ENCODE assay signal across 8 cellular contexts in genomic region chr1:85240174-85240601, GRCh38. TPM values are rescaled to one million over a fixed set of nuclear protein-coding genes. Genes with fewer than 3 reads are reported as not detected.
DNase-seq lines count a peak whose midpoint lies in the region; ATAC-seq and TF ChIP-seq lines count a peak whose summit lies in the region.

No MANE protein-coding gene starts in this region.

- whole genome bisulfite sequencing in testis, 2 donors: 26 to 38% methylated on average over 1 of the region's 1 CpG

- TF ChIP-seq POLR2A in testis (IDR thresholded peaks at IDR 0.05): no peak

- no peaks in the 10 kb centered on the region for H3K9me3 ChIP-seq in HEK293 (ENCODE audit: control insufficient read depth, insufficient read depth, low read depth, low read length)
- no peaks in the 10 kb centered on the region for H3K9me3 ChIP-seq in SK-N-MC (ENCODE audit: low read depth, low read length)
- H3K9me3 ChIP-seq in testis: no peaks in the 10 kb centered on the region

- POLR2A ChIA-PET in HEK293 (lab: Yijun Ruan, JAX): interaction anchor here (0.5 to 1.3 kb wide), 5 partner anchors 15 to 295 kb away, joined by 3 to 7 read pairs (median 4); partner anchors contain the start of genes BCL10 and SYDE2

- ATAC-seq in GM21528 (IDR thresholded peaks at IDR 0.05; ENCODE audit: low FRiP score, unreplicated experiment) (no peak), HG02571 (IDR thresholded peaks at IDR 0.05; ENCODE audit: unreplicated experiment) (no peak)

- no peaks in the 10 kb centered on the region for H3K27me3 ChIP-seq in testis

- intact Hi-C loops in head of caudate nucleus (cut with DNase I) (no loop called here), testis (cut with DNase I; ENCODE audit: low total_unique reads) (no loop called here)

- H3K4me1 ChIP-seq in HEK293 (ENCODE audit: control insufficient read depth, insufficient read depth, low read length): peaks cover 11% of the 10 kb centered on the region
- H3K4me1 ChIP-seq in testis: no peaks in the 10 kb centered on the region

- DNase-seq in DMS79 (lab: John Stamatoyannopoulos, UW) (peak; percentile 30), SK-N-MC (ENCODE audit: low read depth, low spot score) (no peak), islet precursor cell (peak; percentile 67), head of caudate nucleus (no peak), testis (no peak)

- TF ChIP-seq CTCF in HEK293 (tag by site-specific recombination; IDR thresholded peaks at IDR 0.05) (peak; percentile 41; the same call in 1 of the 2 replicates), testis (IDR thresholded peaks at IDR 0.05) (no peak)

- H3K27ac ChIP-seq in HEK293 (ENCODE audit: extremely low read depth, low read depth, low read length): no peak overlapping the region; the same call in 1 of the 2 replicates
- peak overlapping the region; percentile 88 for H3K27ac ChIP-seq in SK-N-MC
- H3K27ac ChIP-seq in testis: no peak overlapping the region

- H3K4me3 ChIP-seq in HEK293 (ENCODE audit: low read depth, low read length): no peak overlapping the region
- peak overlapping the region; percentile 2; the same call in 1 of the 2 replicates for H3K4me3 ChIP-seq in SK-N-MC
- H3K4me3 ChIP-seq in testis: no peak overlapping the region

- CTCF ChIA-PET in HEK293 (lab: Yijun Ruan, JAX): interaction anchor here (0.7 to 2.0 kb wide), 8 partner anchors 9 to 479 kb away, joined by 3 to 20 read pairs (median 5); no protein-coding TSS in a partner anchor

- H3K36me3 ChIP-seq in HEK293 (ENCODE audit: control insufficient read depth in 2 of 2, insufficient read depth in 1 of 2, low read length in 2 of 2): no peaks in the 10 kb centered on the region
- H3K36me3 ChIP-seq in SK-N-MC (ENCODE audit: insufficient read depth, low read length): no peaks in the 10 kb centered on the region
- H3K36me3 ChIP-seq in testis (ENCODE audit: low read depth, missing control alignments): no peaks in the 10 kb centered on the region

- no peak overlapping the region for H3K9ac ChIP-seq in SK-N-MC (ENCODE audit: insufficient read length)

TF ChIP-seq in HEK293, 187 proteins besides CTCF, POLR2A, EP300 and RAD21:
- TF ChIP-seq, protein P1, sequence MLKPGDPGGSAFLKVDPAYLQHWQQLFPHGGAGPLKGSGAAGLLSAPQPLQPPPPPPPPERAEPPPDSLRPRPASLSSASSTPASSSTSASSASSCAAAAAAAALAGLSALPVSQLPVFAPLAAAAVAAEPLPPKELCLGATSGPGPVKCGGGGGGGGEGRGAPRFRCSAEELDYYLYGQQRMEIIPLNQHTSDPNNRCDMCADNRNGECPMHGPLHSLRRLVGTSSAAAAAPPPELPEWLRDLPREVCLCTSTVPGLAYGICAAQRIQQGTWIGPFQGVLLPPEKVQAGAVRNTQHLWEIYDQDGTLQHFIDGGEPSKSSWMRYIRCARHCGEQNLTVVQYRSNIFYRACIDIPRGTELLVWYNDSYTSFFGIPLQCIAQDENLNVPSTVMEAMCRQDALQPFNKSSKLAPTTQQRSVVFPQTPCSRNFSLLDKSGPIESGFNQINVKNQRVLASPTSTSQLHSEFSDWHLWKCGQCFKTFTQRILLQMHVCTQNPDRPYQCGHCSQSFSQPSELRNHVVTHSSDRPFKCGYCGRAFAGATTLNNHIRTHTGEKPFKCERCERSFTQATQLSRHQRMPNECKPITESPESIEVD (tag by site-specific recombination; IDR thresholded peaks at IDR 0.05): peak; percentile 95
- peak; percentile 78 for TF ChIP-seq ZIC2 (tag by site-specific recombination; IDR thresholded peaks at IDR 0.05)
- 0 out of 2 replicates have a peak, but pooled peaks have one; percentile 13 for TF ChIP-seq FEZF1 (tag by site-specific recombination; IDR thresholded peaks at IDR 0.05)
- TF ChIP-seq KLF10 (tag by site-specific recombination; IDR thresholded peaks at IDR 0.05): no peak
- no peak for TF ChIP-seq ZNF707 (tag by site-specific recombination; IDR thresholded peaks at IDR 0.05)
- no peak for TF ChIP-seq ZFHX2 (tag by site-specific recombination; conservative IDR thresholded peaks at IDR 0.05)
- TF ChIP-seq ZNF561 (tag by site-specific recombination; IDR thresholded peaks at IDR 0.05; ENCODE audit: borderline replicate concordance): 0 out of 2 replicates have a peak, but pooled peaks have one; percentile 42
- TF ChIP-seq ZNF654 (tag by site-specific recombination; IDR thresholded peaks at IDR 0.05; ENCODE audit: low read depth): peak; percentile 42; the same call in 1 of the 2 replicates
- TF ChIP-seq ZNF548 (tag by site-specific recombination; IDR thresholded peaks at IDR 0.05): no peak
- peak; percentile 30; the same call in 1 of the 2 replicates for TF ChIP-seq ZBTB8A (tag by site-specific recombination; IDR thresholded peaks at IDR 0.05)
- TF ChIP-seq, protein P2, sequence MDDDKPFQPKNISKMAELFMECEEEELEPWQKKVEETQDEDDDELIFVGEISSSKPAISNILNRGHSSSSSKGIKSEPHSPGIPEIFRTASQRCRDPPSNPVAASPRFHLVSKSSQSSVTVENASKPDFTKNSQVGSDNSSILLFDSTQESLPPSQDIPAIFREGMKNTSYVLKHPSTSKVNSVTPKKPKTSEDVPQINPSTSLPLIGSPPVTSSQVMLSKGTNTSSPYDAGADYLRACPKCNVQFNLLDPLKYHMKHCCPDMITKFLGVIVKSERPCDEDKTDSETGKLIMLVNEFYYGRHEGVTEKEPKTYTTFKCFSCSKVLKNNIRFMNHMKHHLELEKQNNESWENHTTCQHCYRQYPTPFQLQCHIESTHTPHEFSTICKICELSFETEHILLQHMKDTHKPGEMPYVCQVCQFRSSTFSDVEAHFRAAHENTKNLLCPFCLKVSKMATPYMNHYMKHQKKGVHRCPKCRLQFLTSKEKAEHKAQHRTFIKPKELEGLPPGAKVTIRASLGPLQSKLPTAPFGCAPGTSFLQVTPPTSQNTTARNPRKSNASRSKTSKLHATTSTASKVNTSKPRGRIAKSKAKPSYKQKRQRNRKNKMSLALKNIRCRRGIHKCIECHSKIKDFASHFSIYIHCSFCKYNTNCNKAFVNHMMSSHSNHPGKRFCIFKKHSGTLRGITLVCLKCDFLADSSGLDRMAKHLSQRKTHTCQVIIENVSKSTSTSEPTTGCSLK (tag by site-specific recombination; IDR thresholded peaks at IDR 0.05): no peak
- peak; percentile 58 for TF ChIP-seq ZNF335 (tag by site-specific recombination; conservative IDR thresholded peaks at IDR 0.05)
- no peak for TF ChIP-seq ZNF426 (tag by site-specific recombination; IDR thresholded peaks at IDR 0.05)
- no peak for TF ChIP-seq HOXD13 (CRISPR knock-in tag; IDR thresholded peaks at IDR 0.05; ENCODE audit: borderline replicate concordance)
- TF ChIP-seq ZNF768 (tag by site-specific recombination; IDR thresholded peaks at IDR 0.05): peak; percentile 33; the same call in 1 of the 2 replicates
- TF ChIP-seq ZNF274 (IDR thresholded peaks at IDR 0.05; ENCODE audit: low read length): no peak
- TF ChIP-seq ZNF274 (tag by site-specific recombination; IDR thresholded peaks at IDR 0.05; ENCODE audit: borderline replicate concordance): no peak

RNA-seq across cellular contexts. Expression of gene C1orf52, which starts 19.3 kb away (rescaled TPM):
- 10 to 100 TPM; 34.0 to 40.3 TPM for total RNA-seq in testis
- 37.9 TPM for polyA plus RNA-seq in testis (ENCODE audit: insufficient read depth, low read depth, low replicate concordance)

RNA-seq across cellular contexts. Expression of gene BCL10, which starts 36.2 kb away (rescaled TPM):
- total RNA-seq in testis: 10 to 100 TPM; 16.8 to 21.2 TPM
- 16.5 TPM for polyA plus RNA-seq in testis (ENCODE audit: insufficient read depth, low read depth, low replicate concordance)

RNA-seq across cellular contexts. Expression of gene SYDE2, which starts 39.4 kb away (rescaled TPM):
- total RNA-seq in testis: 10 to 100 TPM in 1 of 2 donors, 1 to 10 TPM in 1; 8.8 to 10.2 TPM
- polyA plus RNA-seq in testis (ENCODE audit: insufficient read depth, low read depth, low replicate concordance): 3.7 TPM

Comparison
In these comparisons a context has a peak if more than half of its experiments do, and no peak if none do; other contexts are left out.
1. DNase-seq: peak in DMS79 (single experiment) and islet precursor cell (single experiment); none in SK-N-MC (single experiment), head of caudate nucleus (0 of 42) and testis (single experiment).